Comparison of ENCODE assay signal across 29 cellular contexts in genomic region chr2:61702088-61702467, GRCh38.
"Had no signal": no experiment of that assay in that cellular context is flagged by ENCODE, and none has a peak within 500 bp of the region (broad histone marks: within the 10 kb centered on the region; RNA-seq: fewer than 3 reads in every experiment).

No MANE protein-coding gene starts in this region.

- DNase-seq: activated CD4-positive, alpha-beta memory T cell treated with anti-CD3 and anti-CD28 coated beads, Interleukin-2, amount 10 ng/mL, durations not matched to agents 7 days and 5 days; activated CD4-positive, alpha-beta T cell treated with anti-CD3 and anti-CD28 coated beads for 1 hour; activated CD4-positive, alpha-beta T cell treated with anti-CD3 and anti-CD28 coated beads for 4 hours; activated CD4-positive, alpha-beta T cell treated with anti-CD3 and anti-CD28 coated beads, Interleukin-2, amount 10 ng/mL, durations not matched to agents 7 days and 5 days; activated CD4-positive, alpha-beta T cell treated with anti-CD3 and anti-CD28 coated beads, Interleukin-2, amount 50 U/mL, for 4 hours; activated CD8-positive, alpha-beta memory T cell treated with anti-CD3 and anti-CD28 coated beads, Interleukin-2, amount 50 U/mL, for 48 hours; activated gamma-delta T cell; activated naive CD4-positive, alpha-beta T cell; activated naive CD4-positive, alpha-beta T cell treated with anti-CD3 and anti-CD28 coated beads, Interleukin-2, amount 10 ng/mL, durations not matched to agents 7 days and 5 days; activated naive CD8-positive, alpha-beta T cell treated with anti-CD3 and anti-CD28 coated beads, Interleukin-2, amount 10 ng/mL, durations not matched to agents 7 days and 5 days; activated T-cell treated with anti-CD3 and anti-CD28 coated beads for 4 hours; activated T-cell treated with anti-CD3 and anti-CD28 coated beads, Interleukin-2, amount 50 U/mL, for 24 hours; activated T-cell treated with anti-CD3 and anti-CD28 coated beads, Interleukin-2, amount 50 U/mL, for 72 hours; central memory CD4-positive, alpha-beta T cell; cerebellar nuclear complex; colonic mucosa; effector CD8-positive, alpha-beta T cell; esophagus squamous epithelium; foreskin melanocyte; head of caudate nucleus; T-helper 2 cell had no signal

- H3K27ac ChIP-seq: ascending aorta, breast epithelium, cardiac muscle cell, colonic mucosa, epithelial cell of prostate, esophagus squamous epithelium had no signal

- H3K4me1 ChIP-seq: ascending aorta, breast epithelium, colonic mucosa, esophagus squamous epithelium had no signal

- H3K4me3 ChIP-seq: ascending aorta, breast epithelium, cardiac muscle cell, colonic mucosa, esophagus squamous epithelium had no signal

- H3K9me3 ChIP-seq: ascending aorta, breast epithelium, colonic mucosa, esophagus squamous epithelium had no signal

- FAIRE-seq: endometrium, endothelial cell of umbilical vein had no signal

- ATAC-seq: activated naive CD4-positive, alpha-beta T cell treated with anti-CD3 and anti-CD28 coated beads, Interleukin-2, amount 50 U/mL, for 72 hours; activated T-cell treated with anti-CD3 and anti-CD28 coated beads, Interleukin-2, amount 50 U/mL, for 72 hours; WTC11 had no signal

- H3K27me3 ChIP-seq: ascending aorta, breast epithelium, cardiac muscle cell, colonic mucosa, esophagus squamous epithelium had no signal

- H3K36me3 ChIP-seq: ascending aorta, breast epithelium, cardiac muscle cell, colonic mucosa, esophagus squamous epithelium had no signal
